ENCODE assay signal across 1 cellular context in genomic region chr10:96794786-96795733, GRCh38.
A peak's percentile ranks its signal among the peaks of the same experiment; 100 is the strongest.
TF ChIP-seq lines count a peak whose summit lies in the region.

No MANE protein-coding gene starts in this region.

TF ChIP-seq in HepG2, 621 proteins besides CTCF, POLR2A, EP300 and RAD21 (continued from another document):
- TF ChIP-seq, protein P1, sequence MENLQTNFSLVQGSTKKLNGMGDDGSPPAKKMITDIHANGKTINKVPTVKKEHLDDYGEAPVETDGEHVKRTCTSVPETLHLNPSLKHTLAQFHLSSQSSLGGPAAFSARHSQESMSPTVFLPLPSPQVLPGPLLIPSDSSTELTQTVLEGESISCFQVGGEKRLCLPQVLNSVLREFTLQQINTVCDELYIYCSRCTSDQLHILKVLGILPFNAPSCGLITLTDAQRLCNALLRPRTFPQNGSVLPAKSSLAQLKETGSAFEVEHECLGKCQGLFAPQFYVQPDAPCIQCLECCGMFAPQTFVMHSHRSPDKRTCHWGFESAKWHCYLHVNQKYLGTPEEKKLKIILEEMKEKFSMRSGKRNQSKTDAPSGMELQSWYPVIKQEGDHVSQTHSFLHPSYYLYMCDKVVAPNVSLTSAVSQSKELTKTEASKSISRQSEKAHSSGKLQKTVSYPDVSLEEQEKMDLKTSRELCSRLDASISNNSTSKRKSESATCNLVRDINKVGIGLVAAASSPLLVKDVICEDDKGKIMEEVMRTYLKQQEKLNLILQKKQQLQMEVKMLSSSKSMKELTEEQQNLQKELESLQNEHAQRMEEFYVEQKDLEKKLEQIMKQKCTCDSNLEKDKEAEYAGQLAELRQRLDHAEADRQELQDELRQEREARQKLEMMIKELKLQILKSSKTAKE (CRISPR knock-in tag; IDR thresholded peaks at IDR 0.05; ENCODE audit: borderline replicate concordance) = no peak
- TF ChIP-seq MAFF (IDR thresholded peaks at IDR 0.05; ENCODE audit: low read depth, low read length) (peak; percentile 76), ZNF652 (CRISPR knock-in tag; IDR thresholded peaks at IDR 0.05; ENCODE audit: borderline replicate concordance, low read depth) (no peak), ZBTB42 (CRISPR knock-in tag; IDR thresholded peaks at IDR 0.05) (no peak), THAP8 (CRISPR knock-in tag; IDR thresholded peaks at IDR 0.05; ENCODE audit: borderline replicate concordance) (no peak), ATF7 (IDR thresholded peaks at IDR 0.05) (no peak), ATF7 (CRISPR knock-in tag; IDR thresholded peaks at IDR 0.05) (no peak), ZNF615 (CRISPR knock-in tag; IDR thresholded peaks at IDR 0.05; ENCODE audit: borderline replicate concordance) (no peak), ETV5 (CRISPR knock-in tag; IDR thresholded peaks at IDR 0.05; ENCODE audit: borderline replicate concordance) (no peak), HNF4A (CRISPR knock-in tag; IDR thresholded peaks at IDR 0.05) (peak; percentile 49; the same call in 1 of the 2 replicates), ZBTB44 (CRISPR knock-in tag; IDR thresholded peaks at IDR 0.05) (no peak), HNF4G (IDR thresholded peaks at IDR 0.05; ENCODE audit: borderline replicate concordance, low read depth, low read length) (peak; percentile 22; the same call in 1 of the 2 replicates), HNF4G (CRISPR knock-in tag; IDR thresholded peaks at IDR 0.05; ENCODE audit: borderline replicate concordance, low read depth) (no peak), ZNF678 (CRISPR knock-in tag; IDR thresholded peaks at IDR 0.05) (no peak), SNAPC5 (CRISPR knock-in tag; IDR thresholded peaks at IDR 0.05; ENCODE audit: borderline replicate concordance) (no peak), GFI1 (CRISPR knock-in tag; IDR thresholded peaks at IDR 0.05; ENCODE audit: borderline replicate concordance) (no peak)
- TF ChIP-seq, protein P2, sequence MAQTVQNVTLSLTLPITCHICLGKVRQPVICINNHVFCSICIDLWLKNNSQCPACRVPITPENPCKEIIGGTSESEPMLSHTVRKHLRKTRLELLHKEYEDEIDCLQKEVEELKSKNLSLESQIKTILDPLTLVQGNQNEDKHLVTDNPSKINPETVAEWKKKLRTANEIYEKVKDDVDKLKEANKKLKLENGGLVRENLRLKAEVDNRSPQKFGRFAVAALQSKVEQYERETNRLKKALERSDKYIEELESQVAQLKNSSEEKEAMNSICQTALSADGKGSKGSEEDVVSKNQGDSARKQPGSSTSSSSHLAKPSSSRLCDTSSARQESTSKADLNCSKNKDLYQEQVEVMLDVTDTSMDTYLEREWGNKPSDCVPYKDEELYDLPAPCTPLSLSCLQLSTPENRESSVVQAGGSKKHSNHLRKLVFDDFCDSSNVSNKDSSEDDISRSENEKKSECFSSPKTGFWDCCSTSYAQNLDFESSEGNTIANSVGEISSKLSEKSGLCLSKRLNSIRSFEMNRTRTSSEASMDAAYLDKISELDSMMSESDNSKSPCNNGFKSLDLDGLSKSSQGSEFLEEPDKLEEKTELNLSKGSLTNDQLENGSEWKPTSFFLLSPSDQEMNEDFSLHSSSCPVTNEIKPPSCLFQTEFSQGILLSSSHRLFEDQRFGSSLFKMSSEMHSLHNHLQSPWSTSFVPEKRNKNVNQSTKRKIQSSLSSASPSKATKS (CRISPR knock-in tag; IDR thresholded peaks at IDR 0.05) = no peak
